Comparison of ENCODE assay signal across 8 cellular contexts in genomic region chr9:78365979-78366697, GRCh38.
A peak's percentile ranks its signal among the peaks of the same experiment; 100 is the strongest.
DNase-seq lines count a peak whose midpoint lies in the region; ATAC-seq and TF ChIP-seq lines count a peak whose summit lies in the region.

No MANE protein-coding gene starts in this region.

- ATAC-seq in HG03565 (IDR thresholded peaks at IDR 0.05; ENCODE audit: unreplicated experiment): no peak

- no peak overlapping the region for H3K27ac ChIP-seq in VCaP

- DNase-seq in AG20443 (ENCODE audit: low spot score) (peak; percentile 30), HPDE6-E6E7 (ENCODE audit: extremely low spot score) (peak; percentile 7), left kidney (ENCODE audit: low read depth, low spot score) (peak; percentile 44), COLO668 (lab: John Stamatoyannopoulos, UW; ENCODE audit: unreplicated experiment) (no peak)
- no peak for DNase-seq in activated CD4-positive, alpha-beta T cell treated with anti-CD3 and anti-CD28 coated beads, Interleukin-2, amount 50 U/mL, for 1 hour
- DNase-seq in activated naive CD4-positive, alpha-beta T cell treated with anti-CD3 and anti-CD28 coated beads, Interleukin-2, amount 50 U/mL, for 16 hours: no peak

- TF ChIP-seq CTCF in VCaP (conservative IDR thresholded peaks at IDR 0.05): peak; percentile 87

Comparison
In these comparisons a context has a peak if more than half of its experiments do, and no peak if none do; other contexts are left out.
1. DNase-seq: peak in AG20443 (single experiment), HPDE6-E6E7 (single experiment) and left kidney (single experiment); none in activated CD4-positive, alpha-beta T cell treated with anti-CD3 and anti-CD28 coated beads, Interleukin-2, amount 50 U/mL, for 1 hour (single experiment), COLO668 (single experiment) and activated naive CD4-positive, alpha-beta T cell treated with anti-CD3 and anti-CD28 coated beads, Interleukin-2, amount 50 U/mL, for 16 hours (single experiment).